Comparison of ENCODE assay signal across 22 cellular contexts in the genomic region with DNA sequence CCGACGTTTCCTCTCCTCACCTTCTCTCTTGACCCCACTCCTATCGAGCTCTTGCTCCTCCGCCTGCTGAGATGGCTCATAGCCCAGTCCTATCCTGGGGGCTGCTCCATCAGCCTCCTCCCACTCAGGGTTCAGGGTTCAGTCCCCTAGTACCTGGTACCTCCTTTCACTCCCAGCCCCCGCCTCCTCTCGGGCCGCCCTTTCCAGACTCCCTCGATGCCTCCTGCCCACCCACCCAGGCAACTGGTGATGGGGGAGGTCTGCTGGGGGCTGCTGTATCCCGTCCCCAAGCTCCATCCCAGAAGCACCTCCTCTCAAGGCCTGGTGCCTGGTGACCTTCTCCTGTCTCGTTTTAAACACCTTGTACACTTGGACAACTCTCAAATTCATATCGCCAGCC.
"Had no signal": no experiment of that assay in that cellular context is flagged by ENCODE, and none has a peak within 500 bp of the region (broad histone marks: within the 10 kb centered on the region; RNA-seq: fewer than 3 reads in every experiment).

No MANE protein-coding gene starts in this region.

- DNase-seq: activated CD8-positive, alpha-beta memory T cell treated with anti-CD3 and anti-CD28 coated beads for 24 hours; activated CD8-positive, alpha-beta memory T cell treated with anti-CD3 and anti-CD28 coated beads, Interleukin-2, amount 50 U/mL, for 4 hours; activated effector memory CD4-positive, alpha-beta T cell treated with Interleukin-2 at 50 U/mL for 16 hours; activated naive CD4-positive, alpha-beta T cell treated with anti-CD3 and anti-CD28 coated beads, Interleukin-2, amount 10 ng/mL, durations not matched to agents 7 days and 5 days; activated naive CD8-positive, alpha-beta T cell treated with anti-CD3 and anti-CD28 coated beads, Interleukin-2, amount 50 U/mL, for 24 hours; activated T-cell treated with anti-CD3 and anti-CD28 coated beads, Interleukin-2, amount 50 U/mL, for 4 hours; anterior cingulate cortex; body of pancreas; effector memory CD8-positive, alpha-beta T cell; gastrocnemius medialis; head of caudate nucleus; left ventricle myocardium inferior; naive thymus-derived CD4-positive, alpha-beta T cell; spleen; stimulated activated CD4-positive, alpha-beta T cell treated with anti-CD3 and anti-CD28 coated beads, Interleukin-4, amount 100 ng/mL, for 1 hour; stimulated activated naive CD4-positive, alpha-beta T cell treated with Interleukin-2 at 50 U/mL for 16 hours; T-helper 9 cell had no signal

- H3K4me3 Mint-ChIP-seq: activated naive CD4-positive, alpha-beta T cell treated with anti-CD3 and anti-CD28 coated beads, Interleukin-2, amount 10 ng/mL, durations not matched to agents 7 days and 5 days; activated naive CD8-positive, alpha-beta T cell treated with anti-CD3 and anti-CD28 coated beads, Interleukin-2, amount 50 U/mL, for 24 hours; activated T-cell treated with anti-CD3 and anti-CD28 coated beads, Interleukin-2, amount 50 U/mL, for 4 hours; effector memory CD8-positive, alpha-beta T cell; naive thymus-derived CD4-positive, alpha-beta T cell; WTC11 had no signal

- H3K4me1 Mint-ChIP-seq: activated naive CD4-positive, alpha-beta T cell treated with anti-CD3 and anti-CD28 coated beads, Interleukin-2, amount 10 ng/mL, durations not matched to agents 7 days and 5 days; activated naive CD8-positive, alpha-beta T cell treated with anti-CD3 and anti-CD28 coated beads, Interleukin-2, amount 50 U/mL, for 24 hours; WTC11 had no signal

- H3K4me3 ChIP-seq: body of pancreas, cardiac muscle cell, esophagus muscularis mucosa, gastrocnemius medialis, left ventricle myocardium inferior, spleen, tibial nerve had no signal

- H3K27me3 Mint-ChIP-seq: activated naive CD4-positive, alpha-beta T cell treated with anti-CD3 and anti-CD28 coated beads, Interleukin-2, amount 10 ng/mL, durations not matched to agents 7 days and 5 days; activated naive CD8-positive, alpha-beta T cell treated with anti-CD3 and anti-CD28 coated beads, Interleukin-2, amount 50 U/mL, for 24 hours; effector memory CD8-positive, alpha-beta T cell; naive thymus-derived CD4-positive, alpha-beta T cell; progenitor cell of endocrine pancreas had no signal

- ATAC-seq: activated naive CD8-positive, alpha-beta T cell treated with anti-CD3 and anti-CD28 coated beads, Interleukin-2, amount 50 U/mL, for 24 hours; activated T-cell treated with anti-CD3 and anti-CD28 coated beads, Interleukin-2, amount 50 U/mL, for 4 hours; body of pancreas; effector memory CD8-positive, alpha-beta T cell; gastrocnemius medialis; naive thymus-derived CD4-positive, alpha-beta T cell; WTC11 had no signal

- H3K36me3 Mint-ChIP-seq: activated naive CD4-positive, alpha-beta T cell treated with anti-CD3 and anti-CD28 coated beads, Interleukin-2, amount 10 ng/mL, durations not matched to agents 7 days and 5 days; naive thymus-derived CD4-positive, alpha-beta T cell; WTC11 had no signal

- H3K9me3 ChIP-seq: body of pancreas, esophagus muscularis mucosa, gastrocnemius medialis, left ventricle myocardium inferior, spleen, tibial nerve had no signal

- H3K36me3 ChIP-seq: cardiac muscle cell, esophagus muscularis mucosa, gastrocnemius medialis, left ventricle myocardium inferior, spleen, tibial nerve had no signal

- H3K4me1 ChIP-seq: body of pancreas, spleen had no signal

- H3K27ac Mint-ChIP-seq: activated naive CD4-positive, alpha-beta T cell treated with anti-CD3 and anti-CD28 coated beads, Interleukin-2, amount 10 ng/mL, durations not matched to agents 7 days and 5 days; activated naive CD8-positive, alpha-beta T cell treated with anti-CD3 and anti-CD28 coated beads, Interleukin-2, amount 50 U/mL, for 24 hours; naive thymus-derived CD4-positive, alpha-beta T cell; progenitor cell of endocrine pancreas had no signal

- H3K27ac ChIP-seq: body of pancreas, cardiac muscle cell, esophagus muscularis mucosa, gastrocnemius medialis, left ventricle myocardium inferior, spleen, tibial nerve had no signal

- H3K9me3 Mint-ChIP-seq: activated naive CD4-positive, alpha-beta T cell treated with anti-CD3 and anti-CD28 coated beads, Interleukin-2, amount 10 ng/mL, durations not matched to agents 7 days and 5 days; activated naive CD8-positive, alpha-beta T cell treated with anti-CD3 and anti-CD28 coated beads, Interleukin-2, amount 50 U/mL, for 24 hours; activated T-cell treated with anti-CD3 and anti-CD28 coated beads, Interleukin-2, amount 50 U/mL, for 4 hours; effector memory CD8-positive, alpha-beta T cell; naive thymus-derived CD4-positive, alpha-beta T cell; WTC11 had no signal
